Comparison of ENCODE assay signal across 16 cellular contexts in genomic region chr2:163401481-163401880, GRCh38.
A peak's percentile ranks its signal among the peaks of the same experiment; 100 is the strongest.
DNase-seq lines count a peak whose midpoint lies in the region; FAIRE-seq and TF ChIP-seq lines count a peak whose summit lies in the region.
"Had no signal": no experiment of that assay in that cellular context is flagged by ENCODE, and none has a peak within 500 bp of the region (broad histone marks: within the 10 kb centered on the region; RNA-seq: fewer than 3 reads in every experiment).

No MANE protein-coding gene starts in this region.

- H3K27me3 ChIP-seq in BJ (ENCODE audit: control insufficient read depth, insufficient read depth, low read length) (no peaks in the 10 kb centered on the region), brain microvascular endothelial cell (replicated peaks) (no peaks in the 10 kb centered on the region), suprapubic skin (no peaks in the 10 kb centered on the region), transverse colon (no peaks in the 10 kb centered on the region)

- no peak for TF ChIP-seq EP300 in suprapubic skin (IDR thresholded peaks at IDR 0.05)
- no peak for TF ChIP-seq EP300 in transverse colon (IDR thresholded peaks at IDR 0.05; ENCODE audit: low read depth)

- POLR2A ChIA-PET in BJ (lab: Charles Lee), result no interaction called here

- no peak overlapping the region for H3K27ac ChIP-seq in brain microvascular endothelial cell
- H3K27ac ChIP-seq in suprapubic skin, result no peak overlapping the region
- no peak overlapping the region for H3K27ac ChIP-seq in transverse colon

- H3K4me3 ChIP-seq in BJ (ENCODE audit: low read depth, low read length) (no peak overlapping the region), brain microvascular endothelial cell (ENCODE audit: low read depth, low read length) (no peak overlapping the region), suprapubic skin (no peak overlapping the region), transverse colon (no peak overlapping the region)

- WGBS in suprapubic skin, result 50% methylated on average over 3 of the region's 3 CpGs
- WGBS in transverse colon (ENCODE audit: low coverage in 1 of 2), 2 donors, result 78 to 89% methylated on average over 3 of the region's 3 CpGs

- TF ChIP-seq POLR2A in suprapubic skin (IDR thresholded peaks at IDR 0.05) (no peak), transverse colon (IDR thresholded peaks at IDR 0.05) (no peak)

- CTCF ChIA-PET in BJ (lab: Yijun Ruan, JAX), result no interaction called here

- H3K36me3 ChIP-seq in BJ (ENCODE audit: control insufficient read depth, insufficient read depth, low read length), result no peaks in the 10 kb centered on the region
- no peaks in the 10 kb centered on the region for H3K36me3 ChIP-seq in brain microvascular endothelial cell (replicated peaks)
- H3K36me3 ChIP-seq in suprapubic skin, result no peaks in the 10 kb centered on the region
- H3K36me3 ChIP-seq in transverse colon, result no peaks in the 10 kb centered on the region

- intact Hi-C loops in posterior vena cava (cut with DNase I) (no loop called here), transverse colon (cut with DNase I; ENCODE audit: low total_unique reads) (no loop called here)

- in situ Hi-C loops in brain microvascular endothelial cell (cut with HindIII; ENCODE audit: low pct_ligation_motif_present, low sequenced_read_pairs), result no loop called here
- in situ Hi-C loops in transverse colon (cut with MboI; ENCODE audit: low pct_ligation_motif_present in 1 of 4, low pct_unique_long_range_greater_than_20kb in 1 of 4, low sequenced_read_pairs in 3 of 4), result no loop called here

- no peaks in the 10 kb centered on the region for H3K4me1 ChIP-seq in suprapubic skin
- H3K4me1 ChIP-seq in transverse colon, result no peaks in the 10 kb centered on the region

- FAIRE-seq in HTR-8/SVneo (lab: Jason Lieb, UNC) (no peak), D721Med (lab: Jason Lieb, UNC) (no peak)

- DNase-seq in BJ (ENCODE audit: low read depth), result peak; percentile 6
- peak; percentile 3 for DNase-seq in HTR-8/SVneo (ENCODE audit: insufficient read length, low spot score)
- DNase-seq in brain microvascular endothelial cell, result peak; percentile 92
- DNase-seq in kidney glomerular epithelial cell (lab: John Stamatoyannopoulos, UW), result peak; percentile 1
- DNase-seq in suprapubic skin (ENCODE audit: low spot score in 2 of 2), result no peak
- DNase-seq in posterior vena cava (ENCODE audit: low spot score), result no peak
- no peak for DNase-seq in transverse colon
- no peak for DNase-seq in D721Med (ENCODE audit: insufficient read length, low spot score)
- DNase-seq: activated CD4-positive, alpha-beta T cell treated with anti-CD3 and anti-CD28 coated beads for 1 hour; activated naive CD8-positive, alpha-beta T cell treated with anti-CD3 and anti-CD28 coated beads, Interleukin-2, amount 50 U/mL, for 24 hours; activated T-cell treated with anti-CD3 and anti-CD28 coated beads for 4 hours; glutamatergic neuron; naive thymus-derived CD4-positive, alpha-beta T cell; NCI-H187; NCI-H524 treated with DMSO at 0.1 percent for 48 hours; RPMI8226 had no signal

- no peaks in the 10 kb centered on the region for H3K9me3 ChIP-seq in suprapubic skin
- no peaks in the 10 kb centered on the region for H3K9me3 ChIP-seq in transverse colon

- TF ChIP-seq CTCF in BJ (IDR thresholded peaks at IDR 0.05; ENCODE audit: insufficient read depth, low read depth, low read length) (no peak), brain microvascular endothelial cell (IDR thresholded peaks at IDR 0.05; ENCODE audit: low read depth, low read length, missing control alignments) (no peak), suprapubic skin (IDR thresholded peaks at IDR 0.05) (no peak), transverse colon (IDR thresholded peaks at IDR 0.05) (no peak), D721Med (IDR thresholded peaks at IDR 0.05; ENCODE audit: insufficient read depth, missing control alignments) (no peak)

Comparison
In these comparisons a context has a peak if more than half of its experiments do, and no peak if none do; other contexts are left out.
1. DNase-seq: peak in BJ (single experiment), HTR-8/SVneo (single experiment), brain microvascular endothelial cell (single experiment) and kidney glomerular epithelial cell (single experiment); none in suprapubic skin (0 of 2), posterior vena cava (single experiment), transverse colon (single experiment) and D721Med (single experiment).